Comparison of ENCODE assay signal across 8 cellular contexts in genomic region chr1:67850151-67850551, GRCh38. TPM values are rescaled to one million over a fixed set of nuclear protein-coding genes. Genes with fewer than 3 reads are reported as not detected.
DNase-seq lines count a peak whose midpoint lies in the region; ATAC-seq and TF ChIP-seq lines count a peak whose summit lies in the region.

No MANE protein-coding gene starts in this region.

- RAD21 ChIA-PET in HCT116 (lab: Charles Lee; ENCODE audit: low non-redundant PET in 1 of 2, low total read pairs in 2 of 2, uncharacterized antibody in 2 of 2, unreplicated experiment in 2 of 2), result interaction anchor here (0.7 to 1.4 kb wide), 4 partner anchors 160 to 318 kb away, joined by 3 to 9 read pairs (median 6); no protein-coding TSS in a partner anchor

- H3K4me1 Mint-ChIP-seq in CD14-positive monocyte, result no peaks in the 10 kb centered on the region
- H3K4me1 Mint-ChIP-seq in natural killer cell treated with Interleukin-12 subunit alpha and Interleukin-12 subunit beta and Interleukin-15 and Interleukin-18, amount 100 ng/mL, for 72 hours (ENCODE audit: low read depth in 2 of 2), result no peaks in the 10 kb centered on the region

- peaks cover 3 to 5% (median 4%) of the 10 kb centered on the region in 3 donors for H3K27me3 Mint-ChIP-seq in CD14-positive monocyte (ENCODE audit: low read depth in 3 of 3)
- peaks cover 14 to 23% of the 10 kb centered on the region in 2 donors for H3K27me3 Mint-ChIP-seq in natural killer cell treated with Interleukin-12 subunit alpha and Interleukin-12 subunit beta and Interleukin-15 and Interleukin-18, amount 100 ng/mL, for 72 hours

- TF ChIP-seq POLR2A in HCT116 (IDR thresholded peaks at IDR 0.05; ENCODE audit: borderline replicate concordance, extremely low read depth, insufficient read depth, insufficient read length) (no peak), erythroblast (IDR thresholded peaks at IDR 0.05; ENCODE audit: low read length) (no peak)

- CTCF ChIA-PET in HCT116 (lab: Charles Lee) (interaction anchor here (0.6 to 3.2 kb wide), 17 partner anchors 10 to 493 kb away, joined by 3 to 26 read pairs (median 4); no protein-coding TSS in a partner anchor), PC-3 (lab: Charles Lee) (interaction anchor here (0.5 to 2.1 kb wide), 4 partner anchors 84 to 263 kb away, joined by 3 to 25 read pairs (median 6); no protein-coding TSS in a partner anchor)

- no peaks in the 10 kb centered on the region for H3K9me3 ChIP-seq in HCT116 (ENCODE audit: control insufficient read depth in 1 of 2, insufficient read depth in 1 of 2, low read depth in 1 of 2, low read length in 2 of 2)
- H3K9me3 ChIP-seq in PC-3 (ENCODE audit: low read length), result no peaks in the 10 kb centered on the region

- H3K27ac ChIP-seq in HCT116 (ENCODE audit: low read depth, low read length) (no peak overlapping the region), PC-3 (ENCODE audit: low read length) (peak overlapping the region; percentile 79)

- TF ChIP-seq CTCF in CD14-positive monocyte (IDR thresholded peaks at IDR 0.05) (peak; percentile 60), HCT116 (IDR thresholded peaks at IDR 0.05 in 2 of 3, conservative IDR thresholded peaks at IDR 0.05 in 1 of 3; ENCODE audit: borderline replicate concordance in 1 of 3, insufficient read depth in 1 of 3, low read depth in 2 of 3, low read length in 2 of 3) (peak; percentile 37 to 77 (median 68); a peak in 4 of 6 replicates), PC-3 (conservative IDR thresholded peaks at IDR 0.05; ENCODE audit: low read depth, low read length) (peak; percentile 83)

- BruUV-seq in HCT116 (replicated peaks; lab: Mats Ljungman, UMichigan) (no TSS peak), PC-3 (replicated peaks; lab: Mats Ljungman, UMichigan) (no TSS peak)

- peaks cover 10 to 14% of the 10 kb centered on the region in 2 experiments for H3K4me1 ChIP-seq in HCT116 (ENCODE audit: control insufficient read depth in 1 of 2, insufficient read depth in 2 of 2, low read length in 2 of 2)
- H3K4me1 ChIP-seq in PC-3 (ENCODE audit: insufficient read depth, low read length), result peaks cover 17% of the 10 kb centered on the region

- H3K36me3 Mint-ChIP-seq in CD14-positive monocyte, result no peaks in the 10 kb centered on the region
- no peaks in the 10 kb centered on the region for H3K36me3 Mint-ChIP-seq in natural killer cell treated with Interleukin-12 subunit alpha and Interleukin-12 subunit beta and Interleukin-15 and Interleukin-18, amount 100 ng/mL, for 72 hours

- H3K9me2 ChIP-seq in HCT116 (ENCODE audit: insufficient read depth) (no peaks in the 10 kb centered on the region), PC-3 (replicated peaks; ENCODE audit: low read length) (no peaks in the 10 kb centered on the region)

- no peaks in the 10 kb centered on the region for H3K9me3 Mint-ChIP-seq in CD14-positive monocyte
- H3K9me3 Mint-ChIP-seq in natural killer cell treated with Interleukin-12 subunit alpha and Interleukin-12 subunit beta and Interleukin-15 and Interleukin-18, amount 100 ng/mL, for 72 hours, result no peaks in the 10 kb centered on the region

- H3K27me3 ChIP-seq in HCT116 (ENCODE audit: insufficient read depth, low read length) (no peaks in the 10 kb centered on the region; the same call in 1 of the 2 replicates), PC-3 (ENCODE audit: low read length) (no peaks in the 10 kb centered on the region)

- no peaks in the 10 kb centered on the region for H4K20me1 ChIP-seq in HCT116 (ENCODE audit: insufficient read depth)
- no peaks in the 10 kb centered on the region for H4K20me1 ChIP-seq in PC-3 (ENCODE audit: low read length)

- ATAC-seq in HCT116 (peak; percentile 51), PC-3 (peak; percentile 45), HG02763 (IDR thresholded peaks at IDR 0.05; ENCODE audit: unreplicated experiment) (no peak)
- ATAC-seq in natural killer cell treated with Interleukin-12 subunit alpha and Interleukin-12 subunit beta and Interleukin-15 and Interleukin-18, amount 100 ng/mL, for 72 hours, result no peak

- peak overlapping the region; percentile 49 for H3K4me2 ChIP-seq in HCT116 (ENCODE audit: low read length)
- H3K4me2 ChIP-seq in PC-3 (ENCODE audit: low read length), result peak overlapping the region; percentile 68

- H3K36me3 ChIP-seq in HCT116 (ENCODE audit: control insufficient read depth in 1 of 2, insufficient read depth in 2 of 2, low read length in 2 of 2) (no peaks in the 10 kb centered on the region), PC-3 (ENCODE audit: low read depth, low read length) (no peaks in the 10 kb centered on the region)

- H3K4me3 ChIP-seq in HCT116 (replicated peaks in 1 of 2; ENCODE audit: low read depth in 1 of 2, low read length in 2 of 2) (no peak overlapping the region), PC-3 (ENCODE audit: low read length) (0 out of 2 replicates have a peak overlapping the region, but pooled peaks have one; percentile 6)

- H3K4me3 Mint-ChIP-seq in CD14-positive monocyte, result no peak overlapping the region
- H3K4me3 Mint-ChIP-seq in natural killer cell treated with Interleukin-12 subunit alpha and Interleukin-12 subunit beta and Interleukin-15 and Interleukin-18, amount 100 ng/mL, for 72 hours, result no peak overlapping the region

- H2AFZ ChIP-seq in HCT116 (ENCODE audit: low read depth, low read length, poor library complexity, severe bottlenecking) (peak overlapping the region; percentile 80), PC-3 (ENCODE audit: low read length) (no peak overlapping the region)

- POLR2A ChIA-PET in HCT116 (lab: Charles Lee), result no interaction called here
- POLR2A ChIA-PET in PC-3 (lab: Charles Lee; ENCODE audit: unreplicated experiment), result interaction anchor here (0.5 to 0.7 kb wide), 2 partner anchors 90 to 261 kb away, joined by 7 to 14 read pairs; no protein-coding TSS in a partner anchor

- H3K9ac ChIP-seq in HCT116 (ENCODE audit: low read length), result no peak overlapping the region
- H3K9ac ChIP-seq in PC-3 (ENCODE audit: low read length), result peak overlapping the region; percentile 18; the same call in 1 of the 2 replicates

- peak; percentile 77 for TF ChIP-seq RAD21 in HCT116 (IDR thresholded peaks at IDR 0.05; ENCODE audit: low read depth)

- peaks cover 4% of the 10 kb centered on the region for H3F3A ChIP-seq in PC-3 (ENCODE audit: low read length, unreplicated experiment)

- DNase-seq in CD14-positive monocyte (ENCODE audit: low spot score) (no peak), HCT116 (ENCODE audit: low read depth, low spot score) (peak; percentile 35), PC-3 (peak; percentile 62), erythroblast (lab: John Stamatoyannopoulos, UW) (peak; percentile 21 to 52), pons (ENCODE audit: low spot score) (peak; percentile 25), NCI-H774 (lab: John Stamatoyannopoulos, UW) (no peak)
- no peak for DNase-seq in natural killer cell treated with Interleukin-12 subunit alpha and Interleukin-12 subunit beta and Interleukin-15 and Interleukin-18, amount 100 ng/mL, for 72 hours (ENCODE audit: low spot score)

- H3K79me2 ChIP-seq in HCT116 (ENCODE audit: insufficient read depth, low read length) (no peaks in the 10 kb centered on the region), PC-3 (ENCODE audit: low read length) (no peaks in the 10 kb centered on the region)

- H3K27ac Mint-ChIP-seq in CD14-positive monocyte, result no peak overlapping the region
- H3K27ac Mint-ChIP-seq in natural killer cell treated with Interleukin-12 subunit alpha and Interleukin-12 subunit beta and Interleukin-15 and Interleukin-18, amount 100 ng/mL, for 72 hours, result no peak overlapping the region

- intact Hi-C loops in CD14-positive monocyte (cut with micrococcal nuclease) (loop anchor here (10.0 kb wide), 2 partner anchors 265 to 1885 kb away; no protein-coding TSS in a partner anchor), HCT116 (cut with micrococcal nuclease) (loop anchor here (1.0 to 10.0 kb wide), 4 partner anchors 84 to 1887 kb away; partner anchors contain the start of gene RPE65), PC-3 (cut with micrococcal nuclease) (loop anchor here (1.0 to 5.0 kb wide), 6 partner anchors 17 to 492 kb away; partner anchors contain the start of gene GNG12)

TF ChIP-seq in HCT116, 20 proteins besides CTCF, POLR2A, EP300 and RAD21:
- no peak for TF ChIP-seq ZFX (IDR thresholded peaks at IDR 0.05)
- TF ChIP-seq SRF (IDR thresholded peaks at IDR 0.05; ENCODE audit: low read depth), result no peak; the same call in 1 of the 2 replicates
- no peak for TF ChIP-seq FOSL1 (IDR thresholded peaks at IDR 0.05; ENCODE audit: low read depth)
- no peak for TF ChIP-seq EZH2phosphoT487 (IDR thresholded peaks at IDR 0.05; ENCODE audit: borderline replicate concordance)
- TF ChIP-seq SIN3A (IDR thresholded peaks at IDR 0.05; ENCODE audit: low read depth), result no peak
- no peak for TF ChIP-seq ZBTB33 (IDR thresholded peaks at IDR 0.05; ENCODE audit: extremely low read depth, insufficient replicate concordance, low read length)
- no peak for TF ChIP-seq CBX3 (IDR thresholded peaks at IDR 0.05; ENCODE audit: low read depth)
- TF ChIP-seq TCF7L2 (IDR thresholded peaks at IDR 0.05; ENCODE audit: borderline replicate concordance, extremely low read depth, insufficient read depth, insufficient read length), result no peak
- TF ChIP-seq YY1 (IDR thresholded peaks at IDR 0.05; ENCODE audit: extremely low read depth, insufficient replicate concordance, low read depth, low read length), result no peak

RNA-seq across cellular contexts. Expression of gene GNG12, which starts 16.9 kb away (rescaled TPM):
- polyA plus RNA-seq in CD14-positive monocyte, result under 1 TPM in 1 of 2 donors, not detected in 1; 0.03 TPM
- 49.6 TPM for total RNA-seq in HCT116 (2021; ENCODE audit: unreplicated experiment)
- 13.6 and 19.4 TPM in 2 replicates for polyA plus RNA-seq in HCT116 (2012)
- total RNA-seq in PC-3 (2014; rRNA removed), result 54.1 and 66.1 TPM in 2 replicates
- total RNA-seq in natural killer cell treated with Interleukin-12 subunit alpha and Interleukin-12 subunit beta and Interleukin-15 and Interleukin-18, amount 100 ng/mL, for 72 hours, result under 1 TPM; 0.21 to 0.28 TPM

Comparison
In these comparisons a context has a peak if more than half of its experiments do, and no peak if none do; other contexts are left out.
1. DNase-seq: peak in HCT116 (single experiment), PC-3 (single experiment), erythroblast (2 of 2) and pons (single experiment); none in CD14-positive monocyte (single experiment), NCI-H774 (single experiment) and natural killer cell treated with Interleukin-12 subunit alpha and Interleukin-12 subunit beta and Interleukin-15 and Interleukin-18, amount 100 ng/mL, for 72 hours (single experiment).
2. ATAC-seq: peak in HCT116 (single experiment) and PC-3 (single experiment); none in HG02763 (single experiment) and natural killer cell treated with Interleukin-12 subunit alpha and Interleukin-12 subunit beta and Interleukin-15 and Interleukin-18, amount 100 ng/mL, for 72 hours (0 of 2).
3. RNA of gene GNG12, which starts 16.9 kb away (total RNA-seq): 54.1 to 66.1 TPM in PC-3 and 49.6 TPM in HCT116 (single experiment); 0.21 to 0.28 TPM in natural killer cell treated with Interleukin-12 subunit alpha and Interleukin-12 subunit beta and Interleukin-15 and Interleukin-18, amount 100 ng/mL, for 72 hours; every median in the first group is over 10 times any median in the second.
4. Peak in every context shown above with its lines, with median percentiles within 50 percentile points of each other: CTCF ChIP-seq.